Comparison of ENCODE assay signal across 2 cellular contexts in genomic region chr18:48918660-48919415, GRCh38.
TF ChIP-seq lines count a peak whose summit lies in the region.

No MANE protein-coding gene starts in this region.

TF ChIP-seq in GM23338, 12 proteins besides CTCF, POLR2A, EP300 and RAD21 (continued from another document):
- TF ChIP-seq ETS1 (IDR thresholded peaks at IDR 0.05): no peak
- TF ChIP-seq JUNB (IDR thresholded peaks at IDR 0.05; ENCODE audit: unreplicated experiment): no peak
- TF ChIP-seq ZNF114 (CRISPR knock-in tag; IDR thresholded peaks at IDR 0.05): no peak
- no peak for TF ChIP-seq NANOG (IDR thresholded peaks at IDR 0.05; ENCODE audit: borderline replicate concordance)
- TF ChIP-seq ZNF462 (CRISPR knock-in tag; IDR thresholded peaks at IDR 0.05): no peak
- TF ChIP-seq EZH2 (IDR thresholded peaks at IDR 0.05; ENCODE audit: low read depth, unreplicated experiment): no peak
- TF ChIP-seq POLR2AphosphoS5 (IDR thresholded peaks at IDR 0.05; ENCODE audit: low read depth): no peak

TF ChIP-seq in WTC11, 78 proteins besides CTCF, POLR2A, EP300 and RAD21 (continued from another document):
- TF ChIP-seq ERG (CRISPR knock-in tag; IDR thresholded peaks at IDR 0.05) (no peak), SP1 (CRISPR knock-in tag; conservative IDR thresholded peaks at IDR 0.05) (no peak), STAT6 (CRISPR knock-in tag; conservative IDR thresholded peaks at IDR 0.05; ENCODE audit: low read depth) (no peak), USF1 (CRISPR knock-in tag; IDR thresholded peaks at IDR 0.05) (no peak), FOXP1 (CRISPR knock-in tag; IDR thresholded peaks at IDR 0.05; ENCODE audit: borderline replicate concordance) (no peak), MXD4 (CRISPR knock-in tag; IDR thresholded peaks at IDR 0.05; ENCODE audit: borderline replicate concordance) (no peak), PRRX2 (CRISPR knock-in tag; IDR thresholded peaks at IDR 0.05) (no peak)
